ENCODE assay signal across 1 cellular context in genomic region chr17:64291268-64291851, GRCh38.
TF ChIP-seq lines count a peak whose summit lies in the region.

No MANE protein-coding gene starts in this region.

TF ChIP-seq in GM23338, 12 proteins besides CTCF, POLR2A, EP300 and RAD21 (continued from another document):
- TF ChIP-seq ZNF462 (CRISPR knock-in tag; IDR thresholded peaks at IDR 0.05) (no peak), POLR2AphosphoS5 (IDR thresholded peaks at IDR 0.05; ENCODE audit: low read depth) (no peak), ZNF331 (CRISPR knock-in tag; IDR thresholded peaks at IDR 0.05; ENCODE audit: low read depth) (no peak), ZNF114 (CRISPR knock-in tag; IDR thresholded peaks at IDR 0.05) (no peak), REST (IDR thresholded peaks at IDR 0.05; ENCODE audit: unreplicated experiment) (no peak), NANOG (IDR thresholded peaks at IDR 0.05; ENCODE audit: borderline replicate concordance) (no peak), EZH2 (IDR thresholded peaks at IDR 0.05; ENCODE audit: low read depth, unreplicated experiment) (no peak), EZH2phosphoT487 (IDR thresholded peaks at IDR 0.05; ENCODE audit: unreplicated experiment) (no peak)
- TF ChIP-seq, protein P1, sequence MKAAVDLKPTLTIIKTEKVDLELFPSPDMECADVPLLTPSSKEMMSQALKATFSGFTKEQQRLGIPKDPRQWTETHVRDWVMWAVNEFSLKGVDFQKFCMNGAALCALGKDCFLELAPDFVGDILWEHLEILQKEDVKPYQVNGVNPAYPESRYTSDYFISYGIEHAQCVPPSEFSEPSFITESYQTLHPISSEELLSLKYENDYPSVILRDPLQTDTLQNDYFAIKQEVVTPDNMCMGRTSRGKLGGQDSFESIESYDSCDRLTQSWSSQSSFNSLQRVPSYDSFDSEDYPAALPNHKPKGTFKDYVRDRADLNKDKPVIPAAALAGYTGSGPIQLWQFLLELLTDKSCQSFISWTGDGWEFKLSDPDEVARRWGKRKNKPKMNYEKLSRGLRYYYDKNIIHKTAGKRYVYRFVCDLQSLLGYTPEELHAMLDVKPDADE (IDR thresholded peaks at IDR 0.05) = no peak
